Comparison of ENCODE assay signal across 2 cellular contexts in the genomic region with DNA sequence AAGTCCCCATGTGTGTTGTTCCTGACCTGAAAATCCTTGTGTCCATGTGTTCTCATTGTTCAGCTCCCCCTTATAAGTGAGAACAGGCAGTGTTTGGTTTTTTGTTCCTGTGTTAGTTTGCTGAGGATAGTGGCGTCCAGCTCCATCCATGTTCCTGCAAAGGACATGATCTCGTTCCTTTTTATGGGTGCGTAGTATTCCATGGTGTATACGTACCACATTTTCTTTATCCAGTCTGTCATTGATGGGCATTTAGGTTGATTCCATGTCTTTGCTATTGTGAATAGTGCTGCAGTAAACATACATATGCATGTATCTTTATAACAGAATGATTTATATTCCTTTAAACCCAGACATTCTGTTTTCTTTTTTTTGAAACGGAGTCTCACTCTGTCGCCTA. TPM values are rescaled to one million over a fixed set of nuclear protein-coding genes. Genes with fewer than 3 reads are reported as not detected.
"Had no signal": no experiment of that assay in that cellular context is flagged by ENCODE, and none has a peak within 500 bp of the region (broad histone marks: within the 10 kb centered on the region; RNA-seq: fewer than 3 reads in every experiment).

No MANE protein-coding gene starts in this region.

RNA-seq across cellular contexts. Expression of a gene that starts 6.2 kb away (rescaled TPM):
- polyA plus RNA-seq: HepG2, IgD-negative memory B cell had no signal
